Comparison of ENCODE assay signal across 8 cellular contexts in genomic region chr6:34237722-34238506, GRCh38. TPM values are rescaled to one million over a fixed set of nuclear protein-coding genes. Genes with fewer than 3 reads are reported as not detected.
DNase-seq lines count a peak whose midpoint lies in the region; ATAC-seq and TF ChIP-seq lines count a peak whose summit lies in the region.

No MANE protein-coding gene starts in this region.

- peak overlapping the region; percentile 85 for H3K4me3 Mint-ChIP-seq in progenitor cell of endocrine pancreas (ENCODE audit: low read depth)

- peaks cover 30% of the 10 kb centered on the region for H4K20me1 ChIP-seq in DOHH2 (ENCODE audit: control insufficient read depth, insufficient read depth, low read depth, low read length)

- H3K4me3 ChIP-seq in DOHH2 (ENCODE audit: low read length) = peak overlapping the region; percentile 80

- peak overlapping the region; percentile 69 for H3K4me2 ChIP-seq in DOHH2 (ENCODE audit: low read length)

- peak; percentile 0 for ATAC-seq in HG02763 (IDR thresholded peaks at IDR 0.05; ENCODE audit: unreplicated experiment)
- ATAC-seq in Right ventricle myocardium inferior = no peak
- ATAC-seq in GM21576 (IDR thresholded peaks at IDR 0.05; ENCODE audit: unreplicated experiment) = no peak

- intact Hi-C loops in Right ventricle myocardium inferior (cut with DNase I) = loop anchor here (2.0 kb wide), 1 partner anchor 41 kb away; no protein-coding TSS in a partner anchor

- peaks cover 57% of the 10 kb centered on the region for H3K4me1 ChIP-seq in DOHH2 (ENCODE audit: control insufficient read depth, low read length)

- H3K36me3 ChIP-seq in DOHH2 (ENCODE audit: control insufficient read depth, low read length) = peaks cover 57% of the 10 kb centered on the region

- H3K27me3 ChIP-seq in DOHH2 (ENCODE audit: control insufficient read depth, low read length) = no peaks in the 10 kb centered on the region

- peaks cover 20% of the 10 kb centered on the region for H3K36me3 Mint-ChIP-seq in progenitor cell of endocrine pancreas (ENCODE audit: insufficient read depth)

- peaks cover 59% of the 10 kb centered on the region for H3K79me2 ChIP-seq in DOHH2 (ENCODE audit: control insufficient read depth, low read length)

- no peaks in the 10 kb centered on the region for H3K9me3 ChIP-seq in DOHH2 (ENCODE audit: control insufficient read depth, insufficient read depth, low read length)

- peak overlapping the region; percentile 89 for H3K27ac Mint-ChIP-seq in progenitor cell of endocrine pancreas

- peak; percentile 55 for TF ChIP-seq CTCF in DOHH2 (IDR thresholded peaks at IDR 0.05; ENCODE audit: low read depth, low read length, poor library complexity, severe bottlenecking)
- peak; percentile 62 for TF ChIP-seq CTCF in progenitor cell of endocrine pancreas (IDR thresholded peaks at IDR 0.05; ENCODE audit: unreplicated experiment)

- H3K27ac ChIP-seq in DOHH2 (ENCODE audit: low read depth, low read length) = peak overlapping the region; percentile 94

- in situ Hi-C loops in G401 (cut with HindIII; ENCODE audit: low sequenced_read_pairs) = no loop called here

- no peaks in the 10 kb centered on the region for H3K9me3 Mint-ChIP-seq in progenitor cell of endocrine pancreas (ENCODE audit: low read depth)

- H3F3A ChIP-seq in DOHH2 (ENCODE audit: control insufficient read depth, insufficient read depth) = peaks cover 61% of the 10 kb centered on the region

- no peaks in the 10 kb centered on the region for H3K27me3 Mint-ChIP-seq in progenitor cell of endocrine pancreas

- DNase-seq in RPMI8226 (peak; percentile 90), Right ventricle myocardium inferior (ENCODE audit: missing footprints) (peak; percentile 75), progenitor cell of endocrine pancreas (ENCODE audit: low spot score, unreplicated experiment) (peak; percentile 67), G401 (ENCODE audit: low spot score) (no peak)
- peak; percentile 61 for DNase-seq in activated gamma-delta T cell treated with anti-CD3 and anti-CD28 coated beads, Interleukin-2, amount 50 U/mL, for 16 hours (ENCODE audit: low read depth)

- peaks cover 31% of the 10 kb centered on the region for H3K4me1 Mint-ChIP-seq in progenitor cell of endocrine pancreas (ENCODE audit: low read depth)

- no peaks in the 10 kb centered on the region for H3K9me2 ChIP-seq in DOHH2 (replicated peaks; ENCODE audit: control insufficient read depth, low read length)

RNA-seq across cellular contexts. Expression of gene HMGA1, which starts 1.2 kb away (rescaled TPM):
- total RNA-seq in Right ventricle myocardium inferior (44.4 TPM), progenitor cell of endocrine pancreas (748 and 769 TPM in 2 replicates)
- total RNA-seq in G401 (2014; rRNA removed; shearing (Covaris generic)) = 321 and 360 TPM in 2 replicates

RNA-seq across cellular contexts. Expression of gene SMIM29, which starts 10.9 kb away (rescaled TPM):
- total RNA-seq in Right ventricle myocardium inferior = 20.7 TPM
- total RNA-seq in progenitor cell of endocrine pancreas = 5.1 and 5.3 TPM in 2 replicates
- 15.0 and 17.2 TPM in 2 replicates for total RNA-seq in G401 (2014; rRNA removed; shearing (Covaris generic))
